ENCODE assay signal across 8 cellular contexts in the genomic region with DNA sequence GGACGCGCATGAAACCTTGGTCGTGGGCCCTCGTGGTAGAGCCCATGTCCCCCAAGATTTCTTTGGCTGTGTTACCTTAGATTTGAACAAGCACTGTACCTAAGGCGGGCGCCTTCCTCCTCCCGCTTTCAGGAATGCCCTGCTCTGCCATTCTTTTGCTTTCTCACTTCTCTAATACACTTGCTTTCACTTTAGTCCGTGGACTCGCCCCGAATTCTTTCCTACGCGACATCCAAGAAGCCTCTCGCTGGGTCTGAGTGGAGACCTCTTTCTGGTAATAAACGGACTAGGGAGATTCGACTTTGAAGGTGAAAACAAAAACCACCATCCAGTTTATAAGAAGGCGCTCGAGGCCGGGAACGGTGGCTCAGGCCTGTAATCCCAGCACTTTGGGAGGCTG. TPM values are rescaled to one million over a fixed set of nuclear protein-coding genes. Genes with fewer than 3 reads are reported as not detected.
DNase-seq lines count a peak whose midpoint lies in the region; ATAC-seq and TF ChIP-seq lines count a peak whose summit lies in the region.
"Had no signal": no experiment of that assay in that cellular context is flagged by ENCODE, and none has a peak within 500 bp of the region (broad histone marks: within the 10 kb centered on the region; RNA-seq: fewer than 3 reads in every experiment).

No MANE protein-coding gene starts in this region.

- peaks cover 0 to 24% (median 6%) of the 10 kb centered on the region in 6 donors for H3K36me3 ChIP-seq in spleen

- DNase-seq in HFF-Myc (ENCODE audit: extremely low read depth, low read depth): no peak
- no peak for DNase-seq in T-helper 17 cell
- peak in 1 of 2 donors; percentile 2 for DNase-seq in foreskin fibroblast
- no peak for DNase-seq in spleen
- no peak for DNase-seq in NCI-H146 (lab: John Stamatoyannopoulos, UW)
- no peak for DNase-seq in SIG-M5 treated with dmso at 0.1 percent for 504 hours (lab: John Stamatoyannopoulos, UW; ENCODE audit: unreplicated experiment)
- DNase-seq in posterior cingulate gyrus: no peak
- DNase-seq: activated CD8-positive, alpha-beta memory T cell treated with anti-CD3 and anti-CD28 coated beads for 24 hours had no signal

- peaks cover 33 to 90% (median 74%) of the 10 kb centered on the region in 6 donors for H3K4me1 ChIP-seq in spleen

- H3K4me3 ChIP-seq in HFF-Myc (replicated peaks; ENCODE audit: low read depth, low read length) (peak overlapping the region; percentile 78), foreskin fibroblast (ENCODE audit: low read depth in 1 of 2, low read length in 2 of 2) (peak overlapping the region; percentile 78 to 79), spleen (peak overlapping the region in 7 of 8 donors; percentile 85 to 97 (median 89))

- H3K27ac Mint-ChIP-seq in T-helper 17 cell: peak overlapping the region; percentile 95

- peaks cover 7% of the 10 kb centered on the region for H3K36me3 Mint-ChIP-seq in T-helper 17 cell (ENCODE audit: low read depth)

- ATAC-seq in T-helper 17 cell: no peak

- no peak for TF ChIP-seq POLR2A in spleen (IDR thresholded peaks at IDR 0.05)

- TF ChIP-seq CTCF in HFF-Myc (IDR thresholded peaks at IDR 0.05; ENCODE audit: low read depth, low read length, missing control alignments) (no peak), foreskin fibroblast (IDR thresholded peaks at IDR 0.05; ENCODE audit: low read depth, low read length) (no peak), spleen (IDR thresholded peaks at IDR 0.05 in 8 of 11, conservative IDR thresholded peaks at IDR 0.05 in 3 of 11) (no peak)

- peak overlapping the region; percentile 99 for H3K4me3 Mint-ChIP-seq in T-helper 17 cell

- H3K4me1 Mint-ChIP-seq in T-helper 17 cell: peaks cover 38% of the 10 kb centered on the region

- H3K27me3 ChIP-seq in spleen (replicated peaks in 1 of 7): no peaks in the 10 kb centered on the region

- WGBS in spleen, 5 donors: 71 to 86% (median 83%) methylated on average over 18 to 19 of the region's 19 CpGs

- H3K27ac ChIP-seq in spleen: peak overlapping the region in 7 of 8 donors; percentile 92 to 97 (median 96)

- H3K9me3 ChIP-seq in T-helper 17 cell (ENCODE audit: control insufficient read depth, low read length, poor library complexity, severe bottlenecking): no peaks in the 10 kb centered on the region
- no peaks in the 10 kb centered on the region for H3K9me3 ChIP-seq in spleen

- intact Hi-C loops in spleen (cut with DNase I; ENCODE audit: low total_unique reads) (loop anchor here (10.0 kb wide), 1 partner anchor 82 kb away; the partner anchor contains the start of gene KIAA0930), posterior cingulate gyrus (cut with DNase I) (loop anchor here (10.0 kb wide), 2 partner anchors 72 to 102 kb away; no protein-coding TSS in a partner anchor)

- no peaks in the 10 kb centered on the region for H3K27me3 Mint-ChIP-seq in T-helper 17 cell

RNA-seq across cellular contexts. Expression of gene NUP50, which starts 1.2 kb away (rescaled TPM):
- total RNA-seq in T-helper 17 cell (10 to 100 TPM; 89.3 to 99.2 TPM), spleen (100 to 1,000 TPM in 2 of 7 donors, 10 to 100 TPM in 5; 85.9 to 109 (median 98.5) TPM)
- 10 to 100 TPM; 16.2 to 26.4 (median 17.5) TPM for polyA plus RNA-seq in spleen
